Comparison of ENCODE assay signal across 11 cellular contexts in the genomic region with DNA sequence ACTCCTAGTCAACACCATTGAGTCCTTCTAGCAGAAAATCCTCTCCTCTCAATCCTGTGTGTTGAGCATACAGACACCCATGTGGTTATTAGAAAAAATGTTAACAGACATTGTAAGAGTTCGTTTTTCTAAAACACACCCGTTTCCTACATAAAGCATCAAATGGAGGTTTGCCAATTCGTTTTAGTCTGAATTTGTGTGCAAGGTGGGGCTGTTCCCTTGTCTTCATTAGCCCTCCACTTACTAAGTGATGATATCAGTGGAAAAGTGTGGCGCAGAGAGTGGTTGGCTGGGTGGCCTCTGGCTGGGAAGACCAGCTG. TPM values are rescaled to one million over a fixed set of nuclear protein-coding genes. Genes with fewer than 3 reads are reported as not detected.
DNase-seq lines count a peak whose midpoint lies in the region; ATAC-seq and TF ChIP-seq lines count a peak whose summit lies in the region.
"Had no signal": no experiment of that assay in that cellular context is flagged by ENCODE, and none has a peak within 500 bp of the region (broad histone marks: within the 10 kb centered on the region; RNA-seq: fewer than 3 reads in every experiment).

No MANE protein-coding gene starts in this region.

- no peaks in the 10 kb centered on the region for H3K27me3 ChIP-seq in subcutaneous abdominal adipose tissue (ENCODE audit: control insufficient read depth in 5 of 5, insufficient read depth in 4 of 5, low read length in 5 of 5)

- H3K36me3 ChIP-seq in subcutaneous abdominal adipose tissue (ENCODE audit: control insufficient read depth in 5 of 5, insufficient read depth in 5 of 5, low read length in 5 of 5) = peaks cover 0 to 4% (median 0%) of the 10 kb centered on the region in 5 donors

- H3K27ac Mint-ChIP-seq in activated CD4-positive, alpha-beta T cell treated with anti-CD3 and anti-CD28 coated beads, Interleukin-2, amount 10 ng/mL, durations not matched to agents 7 days and 5 days = peak overlapping the region; percentile 76
- H3K27ac Mint-ChIP-seq in activated naive CD8-positive, alpha-beta T cell treated with anti-CD3 and anti-CD28 coated beads for 36 hours = peak overlapping the region; percentile 87
- H3K27ac Mint-ChIP-seq in memory B cell (no peak overlapping the region), HFFc6 (no peak overlapping the region)

- no peaks in the 10 kb centered on the region for H3K27me3 Mint-ChIP-seq in activated CD4-positive, alpha-beta T cell treated with anti-CD3 and anti-CD28 coated beads, Interleukin-2, amount 10 ng/mL, durations not matched to agents 7 days and 5 days
- H3K27me3 Mint-ChIP-seq in activated naive CD8-positive, alpha-beta T cell treated with anti-CD3 and anti-CD28 coated beads for 36 hours = no peaks in the 10 kb centered on the region
- H3K27me3 Mint-ChIP-seq in memory B cell (no peaks in the 10 kb centered on the region), HFFc6 (ENCODE audit: insufficient read depth) (peaks cover 3% of the 10 kb centered on the region)

- CTCF ChIA-PET in activated CD4-positive, alpha-beta T cell treated with anti-CD3 and anti-CD28 coated beads, Interleukin-2, amount 10 ng/mL, durations not matched to agents 7 days and 5 days (lab: Charles Lee) = interaction anchor here (0.6 to 3.8 kb wide), 13 partner anchors 7 to 750 kb away, joined by 3 to 24 read pairs (median 6); a partner anchor contains a TSS

- H3K9me3 Mint-ChIP-seq in activated CD4-positive, alpha-beta T cell treated with anti-CD3 and anti-CD28 coated beads, Interleukin-2, amount 10 ng/mL, durations not matched to agents 7 days and 5 days = no peaks in the 10 kb centered on the region
- H3K9me3 Mint-ChIP-seq in activated naive CD8-positive, alpha-beta T cell treated with anti-CD3 and anti-CD28 coated beads for 36 hours = no peaks in the 10 kb centered on the region
- H3K9me3 Mint-ChIP-seq in memory B cell (no peaks in the 10 kb centered on the region), HFFc6 (no peaks in the 10 kb centered on the region)

- H3K4me3 ChIP-seq in subcutaneous abdominal adipose tissue (ENCODE audit: low read depth in 1 of 5, low read length in 5 of 5) = peak overlapping the region in 1 of 5 donors; percentile 10

- H3K36me3 Mint-ChIP-seq in activated CD4-positive, alpha-beta T cell treated with anti-CD3 and anti-CD28 coated beads, Interleukin-2, amount 10 ng/mL, durations not matched to agents 7 days and 5 days (ENCODE audit: low read depth) = peaks cover 50% of the 10 kb centered on the region
- H3K36me3 Mint-ChIP-seq in activated naive CD8-positive, alpha-beta T cell treated with anti-CD3 and anti-CD28 coated beads for 36 hours = peaks cover 30% of the 10 kb centered on the region
- H3K36me3 Mint-ChIP-seq in memory B cell = peaks cover 8% of the 10 kb centered on the region
- peaks cover 5% of the 10 kb centered on the region; the same call in 1 of the 2 replicates for H3K36me3 Mint-ChIP-seq in HFFc6 (ENCODE audit: low read depth)

- peak overlapping the region in 1 of 5 donors; percentile 5 for H3K9ac ChIP-seq in subcutaneous abdominal adipose tissue (ENCODE audit: low read length in 5 of 5)

- peak overlapping the region; percentile 50 for H3K27ac ChIP-seq in subcutaneous abdominal adipose tissue (ENCODE audit: low read depth, low read length)

- POLR2A ChIA-PET in activated CD4-positive, alpha-beta T cell treated with anti-CD3 and anti-CD28 coated beads, Interleukin-2, amount 10 ng/mL, durations not matched to agents 7 days and 5 days (lab: Charles Lee) = no interaction called here

- peaks cover 6 to 56% (median 42%) of the 10 kb centered on the region in 5 donors for H3K4me1 ChIP-seq in subcutaneous abdominal adipose tissue (ENCODE audit: control insufficient read depth in 5 of 5, insufficient read depth in 5 of 5, low read length in 5 of 5)

- no peak for DNase-seq in activated CD4-positive, alpha-beta T cell treated with anti-CD3 and anti-CD28 coated beads, Interleukin-2, amount 10 ng/mL, durations not matched to agents 7 days and 5 days
- no peak for DNase-seq in activated CD4-positive, alpha-beta T cell treated with anti-CD3 and anti-CD28 coated beads for 4 hours
- DNase-seq in activated naive CD8-positive, alpha-beta T cell treated with anti-CD3 and anti-CD28 coated beads for 36 hours = no peak
- DNase-seq in memory B cell (ENCODE audit: low spot score in 2 of 2) (no peak), HFFc6 (no peak)
- DNase-seq: NCI-H2107 had no signal

- ATAC-seq in memory B cell (ENCODE audit: low read depth) (no peak), GM21576 (IDR thresholded peaks at IDR 0.05; ENCODE audit: unreplicated experiment) (no peak), GM18511 (IDR thresholded peaks at IDR 0.05; ENCODE audit: unreplicated experiment) (no peak)

- peak overlapping the region; percentile 92 for H3K4me3 Mint-ChIP-seq in activated CD4-positive, alpha-beta T cell treated with anti-CD3 and anti-CD28 coated beads, Interleukin-2, amount 10 ng/mL, durations not matched to agents 7 days and 5 days
- peak overlapping the region; percentile 100 for H3K4me3 Mint-ChIP-seq in activated naive CD8-positive, alpha-beta T cell treated with anti-CD3 and anti-CD28 coated beads for 36 hours
- H3K4me3 Mint-ChIP-seq in memory B cell (peak overlapping the region; percentile 32), HFFc6 (no peak overlapping the region; the same call in 1 of the 2 replicates)

- TF ChIP-seq CTCF in HFFc6 (IDR thresholded peaks at IDR 0.05) = no peak

- H3K9me3 ChIP-seq in subcutaneous abdominal adipose tissue (ENCODE audit: control insufficient read depth in 5 of 5, low read length in 5 of 5) = no peaks in the 10 kb centered on the region

- peaks cover 65% of the 10 kb centered on the region for H3K4me1 Mint-ChIP-seq in activated CD4-positive, alpha-beta T cell treated with anti-CD3 and anti-CD28 coated beads, Interleukin-2, amount 10 ng/mL, durations not matched to agents 7 days and 5 days
- peaks cover 56% of the 10 kb centered on the region for H3K4me1 Mint-ChIP-seq in activated naive CD8-positive, alpha-beta T cell treated with anti-CD3 and anti-CD28 coated beads for 36 hours
- H3K4me1 Mint-ChIP-seq in memory B cell = peaks cover 43% of the 10 kb centered on the region
- H3K4me1 Mint-ChIP-seq in HFFc6 (ENCODE audit: low read depth) = peaks cover 38% of the 10 kb centered on the region

RNA-seq across cellular contexts. Expression of a gene that starts 2.7 kb away (rescaled TPM):
- total RNA-seq in activated CD4-positive, alpha-beta T cell treated with anti-CD3 and anti-CD28 coated beads, Interleukin-2, amount 10 ng/mL, durations not matched to agents 7 days and 5 days = 100 to 1,000 TPM; 254 to 281 TPM
- 100 to 1,000 TPM; 124 to 127 TPM for total RNA-seq in activated naive CD8-positive, alpha-beta T cell treated with anti-CD3 and anti-CD28 coated beads for 36 hours
- 10 to 100 TPM; 15.7 to 18.9 (median 17.5) TPM for total RNA-seq in HFFc6 (2021; fragmentation: NEBNext Ultra II Directional; extraction: Animal tissue kit (Norgen Biotek cat#: 25700))

RNA-seq across cellular contexts. Expression of a gene that starts 14.1 kb away (rescaled TPM):
- total RNA-seq in activated CD4-positive, alpha-beta T cell treated with anti-CD3 and anti-CD28 coated beads, Interleukin-2, amount 10 ng/mL, durations not matched to agents 7 days and 5 days = 10 to 100 TPM; 28.2 to 30.4 TPM
- 1 to 10 TPM; 1.8 TPM for total RNA-seq in activated naive CD8-positive, alpha-beta T cell treated with anti-CD3 and anti-CD28 coated beads for 36 hours
- under 1 TPM in 3 of 6 experiments, not detected in 3; 0.11 to 0.28 (median 0.12) TPM for total RNA-seq in HFFc6 (2021; fragmentation: NEBNext Ultra II Directional; extraction: Animal tissue kit (Norgen Biotek cat#: 25700))
- total RNA-seq: A673, myocyte had no signal

RNA-seq across cellular contexts. Expression of a gene that starts 25.0 kb away (rescaled TPM):
- 10 to 100 TPM; 28.6 to 34.4 TPM for total RNA-seq in activated CD4-positive, alpha-beta T cell treated with anti-CD3 and anti-CD28 coated beads, Interleukin-2, amount 10 ng/mL, durations not matched to agents 7 days and 5 days
- total RNA-seq in activated naive CD8-positive, alpha-beta T cell treated with anti-CD3 and anti-CD28 coated beads for 36 hours = 10 to 100 TPM; 39.9 to 41.6 TPM
- total RNA-seq in HFFc6 (2021; fragmentation: NEBNext Ultra II Directional; extraction: Animal tissue kit (Norgen Biotek cat#: 25700)) = 10 to 100 TPM; 40.9 to 50.7 (median 46.6) TPM

RNA-seq across cellular contexts. Expression of a gene that starts 38.4 kb away (rescaled TPM):
- not detected for total RNA-seq in activated CD4-positive, alpha-beta T cell treated with anti-CD3 and anti-CD28 coated beads, Interleukin-2, amount 10 ng/mL, durations not matched to agents 7 days and 5 days
- not detected for total RNA-seq in activated naive CD8-positive, alpha-beta T cell treated with anti-CD3 and anti-CD28 coated beads for 36 hours
- total RNA-seq in HFFc6 (2021; fragmentation: NEBNext Ultra II Directional; extraction: Animal tissue kit (Norgen Biotek cat#: 25700)) = not detected
- total RNA-seq: A673, myocyte had no signal

Comparison
In these comparisons a context has a peak if more than half of its experiments do, and no peak if none do; other contexts are left out.
1. H3K27ac Mint-ChIP-seq: peak in activated CD4-positive, alpha-beta T cell treated with anti-CD3 and anti-CD28 coated beads, Interleukin-2, amount 10 ng/mL, durations not matched to agents 7 days and 5 days (single experiment) and activated naive CD8-positive, alpha-beta T cell treated with anti-CD3 and anti-CD28 coated beads for 36 hours (single experiment); none in memory B cell (single experiment) and HFFc6 (single experiment).
2. RNA of a gene that starts 2.7 kb away (total RNA-seq): 254 to 281 TPM in activated CD4-positive, alpha-beta T cell treated with anti-CD3 and anti-CD28 coated beads, Interleukin-2, amount 10 ng/mL, durations not matched to agents 7 days and 5 days and 124 to 127 TPM in activated naive CD8-positive, alpha-beta T cell treated with anti-CD3 and anti-CD28 coated beads for 36 hours; 15.7 to 18.9 TPM in HFFc6; every median in the first group is over 4 times any median in the second.
3. RNA of a gene that starts 14.1 kb away (total RNA-seq): 28.2 to 30.4 TPM in activated CD4-positive, alpha-beta T cell treated with anti-CD3 and anti-CD28 coated beads, Interleukin-2, amount 10 ng/mL, durations not matched to agents 7 days and 5 days; 1.8 TPM in activated naive CD8-positive, alpha-beta T cell treated with anti-CD3 and anti-CD28 coated beads for 36 hours and 0.11 to 0.28 TPM in HFFc6; every median in the first group is over 10 times any median in the second.